ENCODE assay signal across 7 cellular contexts in genomic region chr12:114473717-114474116, GRCh38.
"Had no signal": no experiment of that assay in that cellular context is flagged by ENCODE, and none has a peak within 500 bp of the region (broad histone marks: within the 10 kb centered on the region; RNA-seq: fewer than 3 reads in every experiment).

No MANE protein-coding gene starts in this region.

- DNase-seq: GF-D8 had no signal

- H3K4me3 ChIP-seq: GM12878 had no signal

- ATAC-seq: GM12878 had no signal

- FAIRE-seq: G401.6, GM12878, GM12891, GM12892, GM18507, GM19239 had no signal
